ENCODE assay signal across 1 cellular context in the genomic region with DNA sequence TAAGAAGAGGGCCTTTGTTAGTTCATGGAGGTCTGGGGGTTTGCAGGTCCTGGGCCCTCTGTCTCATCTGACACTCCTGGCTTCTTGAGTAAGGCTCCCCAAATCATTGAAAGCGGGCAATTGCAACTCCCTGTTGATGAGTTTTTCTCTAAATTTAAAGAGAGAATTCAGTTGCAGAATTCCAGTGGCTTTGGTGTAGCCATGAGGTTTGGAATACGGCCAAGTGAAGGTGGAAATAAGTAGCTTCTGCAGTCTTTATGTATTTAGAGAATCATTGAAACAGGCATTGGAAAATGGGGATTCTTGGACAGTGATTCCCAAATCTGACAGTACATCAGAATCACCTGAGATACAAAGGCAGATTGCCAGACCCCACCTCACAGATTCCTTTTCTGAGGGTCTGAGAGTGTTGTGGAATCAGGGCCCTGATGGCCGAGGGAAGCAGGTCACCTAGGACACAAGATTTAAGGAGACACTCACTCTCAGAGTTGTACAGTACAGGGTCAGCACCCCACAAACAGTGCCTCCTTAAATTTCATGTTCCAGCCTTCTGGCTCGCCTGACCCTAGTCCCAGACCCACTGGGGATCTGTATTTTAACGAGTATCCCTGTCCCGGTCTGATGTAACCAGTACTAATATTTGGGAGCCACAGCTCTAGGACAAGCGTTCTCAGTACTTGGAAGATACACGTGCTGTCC.
TF ChIP-seq lines count a peak whose summit lies in the region.

No MANE protein-coding gene starts in this region.

TF ChIP-seq in HepG2, 621 proteins besides CTCF, POLR2A, EP300 and RAD21 (continued from another document):
- TF ChIP-seq, protein P1, sequence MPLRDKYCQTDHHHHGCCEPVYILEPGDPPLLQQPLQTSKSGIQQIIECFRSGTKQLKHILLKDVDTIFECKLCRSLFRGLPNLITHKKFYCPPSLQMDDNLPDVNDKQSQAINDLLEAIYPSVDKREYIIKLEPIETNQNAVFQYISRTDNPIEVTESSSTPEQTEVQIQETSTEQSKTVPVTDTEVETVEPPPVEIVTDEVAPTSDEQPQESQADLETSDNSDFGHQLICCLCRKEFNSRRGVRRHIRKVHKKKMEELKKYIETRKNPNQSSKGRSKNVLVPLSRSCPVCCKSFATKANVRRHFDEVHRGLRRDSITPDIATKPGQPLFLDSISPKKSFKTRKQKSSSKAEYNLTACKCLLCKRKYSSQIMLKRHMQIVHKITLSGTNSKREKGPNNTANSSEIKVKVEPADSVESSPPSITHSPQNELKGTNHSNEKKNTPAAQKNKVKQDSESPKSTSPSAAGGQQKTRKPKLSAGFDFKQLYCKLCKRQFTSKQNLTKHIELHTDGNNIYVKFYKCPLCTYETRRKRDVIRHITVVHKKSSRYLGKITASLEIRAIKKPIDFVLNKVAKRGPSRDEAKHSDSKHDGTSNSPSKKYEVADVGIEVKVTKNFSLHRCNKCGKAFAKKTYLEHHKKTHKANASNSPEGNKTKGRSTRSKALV (CRISPR knock-in tag; IDR thresholded peaks at IDR 0.05), result no peak
- TF ChIP-seq ZNF382 (CRISPR knock-in tag; IDR thresholded peaks at IDR 0.05; ENCODE audit: borderline replicate concordance), result no peak
- TF ChIP-seq CREB1 (IDR thresholded peaks at IDR 0.05), result no peak
- TF ChIP-seq CREB1 (CRISPR knock-in tag; IDR thresholded peaks at IDR 0.05), result no peak
- no peak for TF ChIP-seq NR1H2 (CRISPR knock-in tag; IDR thresholded peaks at IDR 0.05; ENCODE audit: borderline replicate concordance, low read depth)
- TF ChIP-seq ZNF460 (CRISPR knock-in tag; IDR thresholded peaks at IDR 0.05; ENCODE audit: borderline replicate concordance), result no peak
- TF ChIP-seq TAF15 (IDR thresholded peaks at IDR 0.05; ENCODE audit: low read depth, low read length, poor library complexity, severe bottlenecking), result no peak
- TF ChIP-seq, protein P2, sequence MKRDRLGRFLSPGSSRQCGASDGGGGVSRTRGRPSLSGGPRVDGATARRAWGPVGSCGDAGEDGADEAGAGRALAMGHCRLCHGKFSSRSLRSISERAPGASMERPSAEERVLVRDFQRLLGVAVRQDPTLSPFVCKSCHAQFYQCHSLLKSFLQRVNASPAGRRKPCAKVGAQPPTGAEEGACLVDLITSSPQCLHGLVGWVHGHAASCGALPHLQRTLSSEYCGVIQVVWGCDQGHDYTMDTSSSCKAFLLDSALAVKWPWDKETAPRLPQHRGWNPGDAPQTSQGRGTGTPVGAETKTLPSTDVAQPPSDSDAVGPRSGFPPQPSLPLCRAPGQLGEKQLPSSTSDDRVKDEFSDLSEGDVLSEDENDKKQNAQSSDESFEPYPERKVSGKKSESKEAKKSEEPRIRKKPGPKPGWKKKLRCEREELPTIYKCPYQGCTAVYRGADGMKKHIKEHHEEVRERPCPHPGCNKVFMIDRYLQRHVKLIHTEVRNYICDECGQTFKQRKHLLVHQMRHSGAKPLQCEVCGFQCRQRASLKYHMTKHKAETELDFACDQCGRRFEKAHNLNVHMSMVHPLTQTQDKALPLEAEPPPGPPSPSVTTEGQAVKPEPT (CRISPR knock-in tag; IDR thresholded peaks at IDR 0.05; ENCODE audit: low read depth), result peak; percentile 96
- TF ChIP-seq, protein P3, sequence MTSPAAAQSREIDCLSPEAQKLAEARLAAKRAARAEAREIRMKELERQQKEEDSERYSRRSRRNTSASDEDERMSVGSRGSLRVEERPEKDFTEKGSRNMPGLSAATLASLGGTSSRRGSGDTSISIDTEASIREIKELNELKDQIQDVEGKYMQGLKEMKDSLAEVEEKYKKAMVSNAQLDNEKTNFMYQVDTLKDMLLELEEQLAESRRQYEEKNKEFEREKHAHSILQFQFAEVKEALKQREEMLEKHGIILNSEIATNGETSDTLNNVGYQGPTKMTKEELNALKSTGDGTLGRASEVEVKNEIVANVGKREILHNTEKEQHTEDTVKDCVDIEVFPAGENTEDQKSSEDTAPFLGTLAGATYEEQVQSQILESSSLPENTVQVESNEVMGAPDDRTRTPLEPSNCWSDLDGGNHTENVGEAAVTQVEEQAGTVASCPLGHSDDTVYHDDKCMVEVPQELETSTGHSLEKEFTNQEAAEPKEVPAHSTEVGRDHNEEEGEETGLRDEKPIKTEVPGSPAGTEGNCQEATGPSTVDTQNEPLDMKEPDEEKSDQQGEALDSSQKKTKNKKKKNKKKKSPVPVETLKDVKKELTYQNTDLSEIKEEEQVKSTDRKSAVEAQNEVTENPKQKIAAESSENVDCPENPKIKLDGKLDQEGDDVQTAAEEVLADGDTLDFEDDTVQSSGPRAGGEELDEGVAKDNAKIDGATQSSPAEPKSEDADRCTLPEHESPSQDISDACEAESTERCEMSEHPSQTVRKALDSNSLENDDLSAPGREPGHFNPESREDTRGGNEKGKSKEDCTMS (CRISPR knock-in tag; conservative IDR thresholded peaks at IDR 0.05), result no peak
- no peak for TF ChIP-seq NFATC3 (CRISPR knock-in tag; IDR thresholded peaks at IDR 0.05)
